In genomic region chr1:43971336-43971980, GRCh38 we compare ENCODE assay signal across 17 cellular contexts. TPM values are rescaled to one million over a fixed set of nuclear protein-coding genes. Genes with fewer than 3 reads are reported as not detected.
DNase-seq lines count a peak whose midpoint lies in the region; ATAC-seq, FAIRE-seq and TF ChIP-seq lines count a peak whose summit lies in the region.
"Had no signal": no experiment of that assay in that cellular context is flagged by ENCODE, and none has a peak within 500 bp of the region (broad histone marks: within the 10 kb centered on the region; RNA-seq: fewer than 3 reads in every experiment).

No MANE protein-coding gene starts in this region.

- CTCF ChIA-PET in A549 (lab: Yijun Ruan, JAX): interaction anchor here (0.5 to 1.9 kb wide), 5 partner anchors 37 to 345 kb away, joined by 4 to 7 read pairs (median 5); no protein-coding TSS in a partner anchor
- CTCF ChIA-PET in CD8-positive, alpha-beta T cell (lab: Charles Lee): interaction anchor here (0.6 to 2.4 kb wide), 4 partner anchors 18 to 1048 kb away, joined by 3 to 9 read pairs (median 5); partner anchors contain the start of gene IPO13
- CTCF ChIA-PET in activated CD4-positive, alpha-beta memory T cell treated with anti-CD3 and anti-CD28 coated beads, Interleukin-2, amount 10 ng/mL, durations not matched to agents 7 days and 5 days (lab: Charles Lee): interaction anchor here (1.3 kb wide), 1 partner anchor 21 kb away, joined by 3 read pairs; no protein-coding TSS in a partner anchor

- no peak overlapping the region for H3K27ac ChIP-seq in A549
- H3K27ac ChIP-seq in CD8-positive, alpha-beta T cell (ENCODE audit: low read depth, low read length): no peak overlapping the region
- H3K27ac ChIP-seq in mesendoderm (ENCODE audit: low read depth, low read length): no peak overlapping the region
- H3K27ac ChIP-seq: epithelial cell of prostate, heart left ventricle, right lobe of liver had no signal

- FAIRE-seq in A549 (lab: Jason Lieb, UNC): no peak

- H3K27me3 Mint-ChIP-seq in CD8-positive, alpha-beta T cell (ENCODE audit: low read depth): no peaks in the 10 kb centered on the region
- no peaks in the 10 kb centered on the region for H3K27me3 Mint-ChIP-seq in activated CD4-positive, alpha-beta memory T cell treated with anti-CD3 and anti-CD28 coated beads, Interleukin-2, amount 10 ng/mL, durations not matched to agents 7 days and 5 days
- H3K27me3 Mint-ChIP-seq in memory B cell: no peaks in the 10 kb centered on the region

- peaks cover 19% of the 10 kb centered on the region for H3K79me1 ChIP-seq in mesendoderm (ENCODE audit: low read length)

- no peak overlapping the region for H3K56ac ChIP-seq in mesendoderm (ENCODE audit: low read length)

- H3K9me3 ChIP-seq in A549: no peaks in the 10 kb centered on the region
- no peaks in the 10 kb centered on the region for H3K9me3 ChIP-seq in CD8-positive, alpha-beta T cell (ENCODE audit: low read length)
- H3K9me3 ChIP-seq: heart left ventricle, right lobe of liver had no signal

- POLR2A ChIA-PET in A549 (lab: Yijun Ruan, JAX): no interaction called here
- POLR2A ChIA-PET in CD8-positive, alpha-beta T cell (lab: Charles Lee): interaction anchor here (1.1 kb wide), 1 partner anchor 12 kb away, joined by 5 read pairs; no protein-coding TSS in a partner anchor
- POLR2A ChIA-PET in activated CD4-positive, alpha-beta memory T cell treated with anti-CD3 and anti-CD28 coated beads, Interleukin-2, amount 10 ng/mL, durations not matched to agents 7 days and 5 days (lab: Charles Lee): interaction anchor here (1.9 to 3.0 kb wide), 2 partner anchors 22 to 25 kb away, joined by 6 to 20 read pairs; partner anchors contain the start of gene IPO13

- peaks cover 36% of the 10 kb centered on the region for H3K36me3 Mint-ChIP-seq in CD8-positive, alpha-beta T cell
- peaks cover 16% of the 10 kb centered on the region for H3K36me3 Mint-ChIP-seq in activated CD4-positive, alpha-beta memory T cell treated with anti-CD3 and anti-CD28 coated beads, Interleukin-2, amount 10 ng/mL, durations not matched to agents 7 days and 5 days (ENCODE audit: low read depth)
- peaks cover 3% of the 10 kb centered on the region for H3K36me3 Mint-ChIP-seq in memory B cell

- H3K9ac ChIP-seq in mesendoderm (ENCODE audit: low read length): no peak overlapping the region

- H3K27me3 ChIP-seq in CD8-positive, alpha-beta T cell (ENCODE audit: insufficient read depth, low read length): no peaks in the 10 kb centered on the region
- H3K27me3 ChIP-seq in mesendoderm (ENCODE audit: insufficient read depth, low read length, poor library complexity): no peaks in the 10 kb centered on the region
- H3K27me3 ChIP-seq: heart left ventricle, right lobe of liver had no signal

- no peak overlapping the region for H2AK5ac ChIP-seq in mesendoderm (ENCODE audit: low read length)

- no peak overlapping the region for H3K4me3 ChIP-seq in A549
- H3K4me3 ChIP-seq in CD8-positive, alpha-beta T cell (ENCODE audit: low read depth, low read length): no peak overlapping the region
- H3K4me3 ChIP-seq in mesendoderm (ENCODE audit: low read length): no peak overlapping the region

- H2BK15ac ChIP-seq in mesendoderm (replicated peaks; ENCODE audit: low read depth): no peak overlapping the region

- no peak for TF ChIP-seq CTCF in A549 (IDR thresholded peaks at IDR 0.05)
- no peak for TF ChIP-seq CTCF in CD8-positive, alpha-beta T cell (IDR thresholded peaks at IDR 0.05)

- no peak for TF ChIP-seq EP300 in A549 (IDR thresholded peaks at IDR 0.05)

- H3K4ac ChIP-seq in mesendoderm (ENCODE audit: low read depth, low read length): no peak overlapping the region

- H2BK120ac ChIP-seq in mesendoderm (ENCODE audit: low read depth, low read length): no peak overlapping the region

- peaks cover 8% of the 10 kb centered on the region for H3K36me3 ChIP-seq in CD8-positive, alpha-beta T cell (ENCODE audit: insufficient read depth, low read length)
- peaks cover 2% of the 10 kb centered on the region for H3K36me3 ChIP-seq in mesendoderm (ENCODE audit: control insufficient read depth, insufficient read depth, low read length)

- H3K4me1 ChIP-seq in A549 (peaks cover 21% of the 10 kb centered on the region; the same call in 2 of the 3 replicates), mesendoderm (ENCODE audit: control insufficient read depth, low read depth, low read length) (peaks cover 2% of the 10 kb centered on the region)
- peaks cover 28% of the 10 kb centered on the region for H3K4me1 ChIP-seq in CD8-positive, alpha-beta T cell (ENCODE audit: insufficient read depth, low read length)

- H3K79me2 ChIP-seq in mesendoderm (ENCODE audit: control insufficient read depth, insufficient read depth, low read length): peaks cover 20% of the 10 kb centered on the region

- H3K27ac Mint-ChIP-seq in CD8-positive, alpha-beta T cell: no peak overlapping the region
- no peak overlapping the region for H3K27ac Mint-ChIP-seq in activated CD4-positive, alpha-beta memory T cell treated with anti-CD3 and anti-CD28 coated beads, Interleukin-2, amount 10 ng/mL, durations not matched to agents 7 days and 5 days
- no peak overlapping the region for H3K27ac Mint-ChIP-seq in memory B cell

- TF ChIP-seq RAD21 in A549 (conservative IDR thresholded peaks at IDR 0.05 in 1 of 2, IDR thresholded peaks at IDR 0.05 in 1 of 2): no peak

- no peak overlapping the region for H2BK5ac ChIP-seq in mesendoderm (ENCODE audit: low read length)

- peak overlapping the region; percentile 93 for H3K4me3 Mint-ChIP-seq in CD8-positive, alpha-beta T cell
- H3K4me3 Mint-ChIP-seq in activated CD4-positive, alpha-beta memory T cell treated with anti-CD3 and anti-CD28 coated beads, Interleukin-2, amount 10 ng/mL, durations not matched to agents 7 days and 5 days: peak overlapping the region; percentile 92
- peak overlapping the region; percentile 96 for H3K4me3 Mint-ChIP-seq in memory B cell
- H3K4me3 Mint-ChIP-seq: CD14-positive monocyte had no signal

- TF ChIP-seq POLR2A in A549 (IDR thresholded peaks at IDR 0.05; ENCODE audit: low read length): no peak

- intact Hi-C loops in CD8-positive, alpha-beta T cell (cut with DNase I, micrococcal nuclease): loop anchor here (5.0 to 10.0 kb wide), 5 partner anchors 617 to 1637 kb away; partner anchors contain the start of genes ARMH1 (in 1 of the 2), CDC20 (in 1 of the 2), CFAP57 (in 1 of the 2) and EBNA1BP2 (in 1 of the 2)

- no peaks in the 10 kb centered on the region for H3K9me3 Mint-ChIP-seq in CD8-positive, alpha-beta T cell
- no peaks in the 10 kb centered on the region for H3K9me3 Mint-ChIP-seq in activated CD4-positive, alpha-beta memory T cell treated with anti-CD3 and anti-CD28 coated beads, Interleukin-2, amount 10 ng/mL, durations not matched to agents 7 days and 5 days
- no peaks in the 10 kb centered on the region for H3K9me3 Mint-ChIP-seq in memory B cell
- H3K9me3 Mint-ChIP-seq: activated naive CD4-positive, alpha-beta T cell treated with anti-CD3 and anti-CD28 coated beads, Interleukin-2, amount 50 U/mL, for 72 hours; CD14-positive monocyte had no signal

- H3K4me2 ChIP-seq in A549 (peak overlapping the region; percentile 97), mesendoderm (ENCODE audit: low read length) (no peak overlapping the region)

- WGBS in A549 (ENCODE audit: missing lambda C conversion rate): 94% methylated on average over 12 of the region's 17 CpGs
- WGBS in mesendoderm (ENCODE audit: extremely low coverage, insufficient coverage, low lambda C conversion rate): no CpG with 5 or more reads among the region's 17 CpGs

- no peak overlapping the region for H3K23ac ChIP-seq in mesendoderm (ENCODE audit: low read length)

- ATAC-seq in A549 (no peak), memory B cell (ENCODE audit: low read depth) (no peak), GM19395 (IDR thresholded peaks at IDR 0.05; ENCODE audit: unreplicated experiment) (no peak)
- ATAC-seq in CD8-positive, alpha-beta T cell: no peak
- ATAC-seq: activated naive CD4-positive, alpha-beta T cell treated with anti-CD3 and anti-CD28 coated beads, Interleukin-2, amount 50 U/mL, for 72 hours; heart left ventricle; left cardiac atrium; right lobe of liver had no signal

- H3K18ac ChIP-seq in mesendoderm (ENCODE audit: low read length): no peak overlapping the region

- no peak overlapping the region for H4K5ac ChIP-seq in mesendoderm (ENCODE audit: low read length)

- no peak overlapping the region for H4K8ac ChIP-seq in mesendoderm (ENCODE audit: low read depth, low read length)

- no peak for DNase-seq in A549 (ENCODE audit: low read depth in 1 of 2, low spot score in 1 of 2)
- DNase-seq in CD8-positive, alpha-beta T cell: no peak
- no peak for DNase-seq in activated CD4-positive, alpha-beta memory T cell treated with anti-CD3 and anti-CD28 coated beads, Interleukin-2, amount 10 ng/mL, durations not matched to agents 7 days and 5 days
- no peak for DNase-seq in memory B cell (ENCODE audit: low spot score in 2 of 2)
- no peak for DNase-seq in T1000 (lab: John Stamatoyannopoulos, UW)
- DNase-seq in NCI-H2107 treated with DMSO at 0.1 percent for 48 hours (lab: John Stamatoyannopoulos, UW; ENCODE audit: unreplicated experiment): no peak
- DNase-seq in mesendoderm: no peak
- DNase-seq: activated CD4-positive, CD25-positive, alpha-beta regulatory T cell treated with anti-CD3 and anti-CD28 coated beads, Interleukin-2, amount 50 U/mL, for 72 hours; HCEC 1CT; left cardiac atrium; stimulated activated CD4-positive, alpha-beta T cell treated with anti-CD3 and anti-CD28 coated beads, Interleukin-4, amount 100 ng/mL, for 4 hours had no signal

- H3K4me1 Mint-ChIP-seq in CD8-positive, alpha-beta T cell (ENCODE audit: low read depth): peaks cover 43% of the 10 kb centered on the region
- H3K4me1 Mint-ChIP-seq in activated CD4-positive, alpha-beta memory T cell treated with anti-CD3 and anti-CD28 coated beads, Interleukin-2, amount 10 ng/mL, durations not matched to agents 7 days and 5 days: peaks cover 49% of the 10 kb centered on the region
- peaks cover 31% of the 10 kb centered on the region for H3K4me1 Mint-ChIP-seq in memory B cell

RNA-seq across cellular contexts. Expression of gene DPH2, which starts 1.6 kb away (rescaled TPM):
- polyA plus RNA-seq in A549 (2011; rRNA removed) (41.7 and 43.5 TPM in 2 replicates), A549 (2017; fragmentation: RNase III; extraction: RNeasy Plus Mini Kit Qiagen cat#74134 plus additional on column Dnase treatment) (35.0 to 42.4 TPM (median 38.8 TPM) in 3 replicates)
- polyA plus RNA-seq in A549 (2012; cell fraction: cytosol; rRNA removed): 57.1 and 68.4 TPM in 2 replicates
- polyA plus RNA-seq in A549 (2012; cell fraction: nucleus; rRNA removed): 170 and 171 TPM in 2 replicates
- polyA minus RNA-seq in A549 (2011; rRNA and poly(A)+ RNA removed): 69.6 and 71.1 TPM in 2 replicates
- 10 to 100 TPM; 14.8 to 15.7 TPM for total RNA-seq in CD8-positive, alpha-beta T cell
- total RNA-seq in activated CD4-positive, alpha-beta memory T cell treated with anti-CD3 and anti-CD28 coated beads, Interleukin-2, amount 10 ng/mL, durations not matched to agents 7 days and 5 days: 10 to 100 TPM; 18.0 to 19.2 TPM
- 39.9 TPM for polyA plus RNA-seq in mesendoderm (2013, experiment 1 of 2)
- 39.4 TPM for polyA plus RNA-seq in mesendoderm (2013, experiment 2 of 2)

RNA-seq across cellular contexts. Expression of gene ATP6V0B, which starts 3.3 kb away (rescaled TPM):
- polyA plus RNA-seq in A549 (2011; rRNA removed) (97.0 and 104 TPM in 2 replicates), A549 (2017; fragmentation: RNase III; extraction: RNeasy Plus Mini Kit Qiagen cat#74134 plus additional on column Dnase treatment) (91.0 to 101 TPM (median 91.2 TPM) in 3 replicates)
- 172 and 181 TPM in 2 replicates for polyA plus RNA-seq in A549 (2012; cell fraction: cytosol; rRNA removed)
- 119 and 130 TPM in 2 replicates for polyA plus RNA-seq in A549 (2012; cell fraction: nucleus; rRNA removed)
- 70.2 and 72.6 TPM in 2 replicates for polyA minus RNA-seq in A549 (2011; rRNA and poly(A)+ RNA removed)
- total RNA-seq in CD8-positive, alpha-beta T cell: 10 to 100 TPM; 52.0 to 56.3 TPM
- 100 to 1,000 TPM; 121 TPM for total RNA-seq in activated CD4-positive, alpha-beta memory T cell treated with anti-CD3 and anti-CD28 coated beads, Interleukin-2, amount 10 ng/mL, durations not matched to agents 7 days and 5 days
- 56.2 TPM for polyA plus RNA-seq in mesendoderm (2013, experiment 1 of 2)
- polyA plus RNA-seq in mesendoderm (2013, experiment 2 of 2): 55.4 TPM

RNA-seq across cellular contexts. Expression of gene B4GALT2, which starts 7.6 kb away (rescaled TPM):
- polyA plus RNA-seq in A549 (2011; rRNA removed) (19.0 and 21.2 TPM in 2 replicates), A549 (2017; fragmentation: RNase III; extraction: RNeasy Plus Mini Kit Qiagen cat#74134 plus additional on column Dnase treatment) (35.8 to 36.4 TPM (median 36.0 TPM) in 3 replicates)
- 35.2 and 58.6 TPM in 2 replicates for polyA plus RNA-seq in A549 (2012; cell fraction: cytosol; rRNA removed)
- polyA plus RNA-seq in A549 (2012; cell fraction: nucleus; rRNA removed): 49.6 and 74.1 TPM in 2 replicates
- 30.4 and 32.3 TPM in 2 replicates for polyA minus RNA-seq in A549 (2011; rRNA and poly(A)+ RNA removed)
- under 1 TPM; 0.42 to 0.71 TPM for total RNA-seq in CD8-positive, alpha-beta T cell
- 10 to 100 TPM; 13.0 to 15.5 TPM for total RNA-seq in activated CD4-positive, alpha-beta memory T cell treated with anti-CD3 and anti-CD28 coated beads, Interleukin-2, amount 10 ng/mL, durations not matched to agents 7 days and 5 days
- 50.4 TPM for polyA plus RNA-seq in mesendoderm (2013, experiment 1 of 2)
- polyA plus RNA-seq in mesendoderm (2013, experiment 2 of 2): 49.5 TPM

RNA-seq across cellular contexts. Expression of gene CCDC24, which starts 19.9 kb away (rescaled TPM):
- polyA plus RNA-seq in A549 (2011; rRNA removed): 2.0 and 2.9 TPM in 2 replicates
- 3.5 and 5.4 TPM in 2 replicates for polyA plus RNA-seq in A549 (2012; cell fraction: cytosol; rRNA removed)
- 12.0 and 17.8 TPM in 2 replicates for polyA plus RNA-seq in A549 (2012; cell fraction: nucleus; rRNA removed)
- 9.3 to 12.5 TPM (median 10.2 TPM) in 3 replicates for polyA plus RNA-seq in A549 (2017; fragmentation: RNase III; extraction: RNeasy Plus Mini Kit Qiagen cat#74134 plus additional on column Dnase treatment)
- polyA minus RNA-seq in A549 (2011; rRNA and poly(A)+ RNA removed): 2.0 and 2.4 TPM in 2 replicates
- under 1 TPM; 0.33 to 0.71 TPM for total RNA-seq in CD8-positive, alpha-beta T cell
- total RNA-seq in activated CD4-positive, alpha-beta memory T cell treated with anti-CD3 and anti-CD28 coated beads, Interleukin-2, amount 10 ng/mL, durations not matched to agents 7 days and 5 days: 1 to 10 TPM; 1.8 to 2.2 TPM
- 4.0 TPM for polyA plus RNA-seq in mesendoderm (2013, experiment 1 of 2)
- polyA plus RNA-seq in mesendoderm (2013, experiment 2 of 2): 5.2 TPM

RNA-seq across cellular contexts. Expression of gene IPO13, which starts 24.7 kb away (rescaled TPM):
- polyA plus RNA-seq in A549 (2011; rRNA removed) (8.1 and 12.9 TPM in 2 replicates), A549 (2017; fragmentation: RNase III; extraction: RNeasy Plus Mini Kit Qiagen cat#74134 plus additional on column Dnase treatment) (12.7 to 15.8 TPM (median 14.4 TPM) in 3 replicates)
- polyA plus RNA-seq in A549 (2012; cell fraction: cytosol; rRNA removed): 11.9 and 13.7 TPM in 2 replicates
- polyA plus RNA-seq in A549 (2012; cell fraction: nucleus; rRNA removed): 33.2 and 37.8 TPM in 2 replicates
- 23.7 and 28.0 TPM in 2 replicates for polyA minus RNA-seq in A549 (2011; rRNA and poly(A)+ RNA removed)
- 1 to 10 TPM; 6.5 to 8.1 TPM for total RNA-seq in CD8-positive, alpha-beta T cell
- total RNA-seq in activated CD4-positive, alpha-beta memory T cell treated with anti-CD3 and anti-CD28 coated beads, Interleukin-2, amount 10 ng/mL, durations not matched to agents 7 days and 5 days: 10 to 100 TPM; 21.5 to 23.5 TPM
- 10.8 TPM for polyA plus RNA-seq in mesendoderm (2013, experiment 1 of 2)
- 9.7 TPM for polyA plus RNA-seq in mesendoderm (2013, experiment 2 of 2)

Comparison
In these comparisons a context has a peak if more than half of its experiments do, and no peak if none do; other contexts are left out.
1. RNA of gene B4GALT2, which starts 7.6 kb away (total RNA-seq): 13.0 to 15.5 TPM in activated CD4-positive, alpha-beta memory T cell treated with anti-CD3 and anti-CD28 coated beads, Interleukin-2, amount 10 ng/mL, durations not matched to agents 7 days and 5 days; 0.42 to 0.71 TPM in CD8-positive, alpha-beta T cell; every median in the first group is over 4 times any median in the second.
2. Peak in every context shown above with its lines, with median percentiles within 50 percentile points of each other: H3K4me3 Mint-ChIP-seq.